Comparison of ENCODE assay signal across 13 cellular contexts in genomic region chr2:48144777-48145176, GRCh38.
DNase-seq lines count a peak whose midpoint lies in the region; ATAC-seq and TF ChIP-seq lines count a peak whose summit lies in the region.
"Had no signal": no experiment of that assay in that cellular context is flagged by ENCODE, and none has a peak within 500 bp of the region (broad histone marks: within the 10 kb centered on the region; RNA-seq: fewer than 3 reads in every experiment).

No MANE protein-coding gene starts in this region.

- peaks cover 27% of the 10 kb centered on the region for H3K4me1 Mint-ChIP-seq in activated T-cell treated with anti-CD3 and anti-CD28 coated beads, Interleukin-2, amount 50 U/mL, for 72 hours (ENCODE audit: low read depth)
- peaks cover 18% of the 10 kb centered on the region for H3K4me1 Mint-ChIP-seq in activated naive CD8-positive, alpha-beta T cell treated with anti-CD3 and anti-CD28 coated beads, Interleukin-2, amount 10 ng/mL, durations not matched to agents 7 days and 5 days

- H3K27me3 Mint-ChIP-seq in activated T-cell treated with anti-CD3 and anti-CD28 coated beads, Interleukin-2, amount 50 U/mL, for 72 hours (ENCODE audit: low read depth) = no peaks in the 10 kb centered on the region
- H3K27me3 Mint-ChIP-seq in activated naive CD8-positive, alpha-beta T cell treated with anti-CD3 and anti-CD28 coated beads, Interleukin-2, amount 10 ng/mL, durations not matched to agents 7 days and 5 days = no peaks in the 10 kb centered on the region

- no peaks in the 10 kb centered on the region for H3K27me3 ChIP-seq in neutrophil
- no peaks in the 10 kb centered on the region for H3K27me3 ChIP-seq in Karpas-422 (ENCODE audit: low read length)
- H3K27me3 ChIP-seq: BE2C, colonic mucosa, heart left ventricle had no signal

- no peaks in the 10 kb centered on the region for H3K9me3 ChIP-seq in neutrophil
- H3K9me3 ChIP-seq in Karpas-422 (ENCODE audit: low read length) = no peaks in the 10 kb centered on the region
- H3K9me3 ChIP-seq: BE2C, colonic mucosa, heart left ventricle had no signal

- no peaks in the 10 kb centered on the region for H4K20me1 ChIP-seq in Karpas-422 (ENCODE audit: insufficient read depth, low read depth, low read length)

- H3K27ac ChIP-seq in neutrophil (peak overlapping the region; percentile 84), Karpas-422 (ENCODE audit: low read length) (no peak overlapping the region)
- H3K27ac ChIP-seq: colonic mucosa had no signal

- H3K4me3 ChIP-seq in neutrophil (ENCODE audit: low read depth in 1 of 2, low read length in 1 of 2) (no peak overlapping the region), Karpas-422 (ENCODE audit: low read length) (no peak overlapping the region)
- H3K4me3 ChIP-seq: colonic mucosa, heart left ventricle had no signal

- H3K4me3 Mint-ChIP-seq in activated T-cell treated with anti-CD3 and anti-CD28 coated beads, Interleukin-2, amount 50 U/mL, for 72 hours = peak overlapping the region in 1 of 2 donors; percentile 53
- peak overlapping the region; percentile 52 for H3K4me3 Mint-ChIP-seq in activated naive CD8-positive, alpha-beta T cell treated with anti-CD3 and anti-CD28 coated beads, Interleukin-2, amount 10 ng/mL, durations not matched to agents 7 days and 5 days
- H3K4me3 Mint-ChIP-seq: activated T-helper 1 cell treated with anti-CD3 and anti-CD28 coated beads, Interleukin-12 subunit alpha, Interleukin-12 subunit beta, Interleukin-2, Interleukin-4 antibody, amounts not matched to agents 30 ng/mL and 10 ng/mL and 1 ng/mL, durations not matched to agents 14 hours and 24 hours and 36 hours had no signal

- no peak overlapping the region for H3K4me2 ChIP-seq in Karpas-422 (ENCODE audit: low read depth, low read length, poor library complexity, severe bottlenecking)

- POLR2A ChIA-PET in activated naive CD8-positive, alpha-beta T cell treated with anti-CD3 and anti-CD28 coated beads, Interleukin-2, amount 10 ng/mL, durations not matched to agents 7 days and 5 days (lab: Charles Lee) = no interaction called here

- no peak overlapping the region for H3K9ac ChIP-seq in Karpas-422 (ENCODE audit: low read length)

- H3K9me3 Mint-ChIP-seq in activated T-cell treated with anti-CD3 and anti-CD28 coated beads, Interleukin-2, amount 50 U/mL, for 72 hours = peaks cover 0 to 4% of the 10 kb centered on the region in 2 donors
- peaks cover 4% of the 10 kb centered on the region for H3K9me3 Mint-ChIP-seq in activated naive CD8-positive, alpha-beta T cell treated with anti-CD3 and anti-CD28 coated beads, Interleukin-2, amount 10 ng/mL, durations not matched to agents 7 days and 5 days
- H3K9me3 Mint-ChIP-seq: activated T-helper 1 cell treated with anti-CD3 and anti-CD28 coated beads, Interleukin-12 subunit alpha, Interleukin-12 subunit beta, Interleukin-2, Interleukin-4 antibody, amounts not matched to agents 30 ng/mL and 10 ng/mL and 1 ng/mL, durations not matched to agents 14 hours and 24 hours and 36 hours had no signal

- no peak for DNase-seq in activated T-cell treated with anti-CD3 and anti-CD28 coated beads, Interleukin-2, amount 50 U/mL, for 72 hours
- no peak for DNase-seq in activated T-cell treated with anti-CD3 and anti-CD28 coated beads for 4 hours
- DNase-seq in NCI-H1105 (lab: John Stamatoyannopoulos, UW) = peak; percentile 12
- no peak for DNase-seq in activated naive CD8-positive, alpha-beta T cell treated with anti-CD3 and anti-CD28 coated beads, Interleukin-2, amount 10 ng/mL, durations not matched to agents 7 days and 5 days
- no peak for DNase-seq in Karpas-422
- DNase-seq in HuH-7 (ENCODE audit: low spot score) = no peak
- DNase-seq: BE2C, colonic mucosa, right cardiac atrium had no signal

- no peak overlapping the region for H3K27ac Mint-ChIP-seq in activated T-cell treated with anti-CD3 and anti-CD28 coated beads, Interleukin-2, amount 50 U/mL, for 72 hours
- H3K27ac Mint-ChIP-seq in activated naive CD8-positive, alpha-beta T cell treated with anti-CD3 and anti-CD28 coated beads, Interleukin-2, amount 10 ng/mL, durations not matched to agents 7 days and 5 days = peak overlapping the region; percentile 68
- H3K27ac Mint-ChIP-seq: activated T-helper 1 cell treated with anti-CD3 and anti-CD28 coated beads, Interleukin-12 subunit alpha, Interleukin-12 subunit beta, Interleukin-2, Interleukin-4 antibody, amounts not matched to agents 30 ng/mL and 10 ng/mL and 1 ng/mL, durations not matched to agents 14 hours and 24 hours and 36 hours had no signal

- no peak overlapping the region for H2AFZ ChIP-seq in Karpas-422 (ENCODE audit: low read length)

- H3K36me3 ChIP-seq in neutrophil = no peaks in the 10 kb centered on the region
- no peaks in the 10 kb centered on the region for H3K36me3 ChIP-seq in Karpas-422 (ENCODE audit: insufficient read depth, low read length)
- H3K36me3 ChIP-seq: BE2C, colonic mucosa, heart left ventricle had no signal

- H3K36me3 Mint-ChIP-seq in activated T-cell treated with anti-CD3 and anti-CD28 coated beads, Interleukin-2, amount 50 U/mL, for 72 hours (ENCODE audit: insufficient read depth in 2 of 2) = no peaks in the 10 kb centered on the region
- H3K36me3 Mint-ChIP-seq in activated naive CD8-positive, alpha-beta T cell treated with anti-CD3 and anti-CD28 coated beads, Interleukin-2, amount 10 ng/mL, durations not matched to agents 7 days and 5 days = peaks cover 8% of the 10 kb centered on the region

- no peak for TF ChIP-seq CTCF in neutrophil (IDR thresholded peaks at IDR 0.05)

- H3K79me2 ChIP-seq in Karpas-422 (ENCODE audit: low read length) = no peaks in the 10 kb centered on the region

- ATAC-seq in activated T-cell treated with anti-CD3 and anti-CD28 coated beads, Interleukin-2, amount 50 U/mL, for 72 hours (replicated peaks in 1 of 2) = peak; percentile 29 to 43
- peak; percentile 79 for ATAC-seq in activated naive CD8-positive, alpha-beta T cell treated with anti-CD3 and anti-CD28 coated beads, Interleukin-2, amount 10 ng/mL, durations not matched to agents 7 days and 5 days (ENCODE audit: low read depth)
- ATAC-seq in HG03520 (IDR thresholded peaks at IDR 0.05; ENCODE audit: unreplicated experiment) = no peak
- ATAC-seq: right cardiac atrium had no signal

- no peaks in the 10 kb centered on the region for H3K9me2 ChIP-seq in Karpas-422 (replicated peaks; ENCODE audit: insufficient read depth, low read length)

- peaks cover 31 to 46% of the 10 kb centered on the region in 2 experiments for H3K4me1 ChIP-seq in neutrophil (ENCODE audit: control insufficient read depth in 1 of 2, insufficient read depth in 1 of 2, low read depth in 1 of 2, low read length in 1 of 2)
- H3K4me1 ChIP-seq in Karpas-422 (ENCODE audit: low read length) = no peaks in the 10 kb centered on the region
- H3K4me1 ChIP-seq: BE2C, colonic mucosa had no signal
